Comparison of ENCODE assay signal across 36 cellular contexts in genomic region chr3:77048186-77048585, GRCh38. TPM values are rescaled to one million over a fixed set of nuclear protein-coding genes. Genes with fewer than 3 reads are reported as not detected.
"Had no signal": no experiment of that assay in that cellular context is flagged by ENCODE, and none has a peak within 500 bp of the region (broad histone marks: within the 10 kb centered on the region; RNA-seq: fewer than 3 reads in every experiment).

No MANE protein-coding gene starts in this region.

- ATAC-seq: activated CD8-positive, alpha-beta T cell treated with anti-CD3 and anti-CD28 coated beads for 36 hours; activated naive CD4-positive, alpha-beta T cell treated with anti-CD3 and anti-CD28 coated beads, Interleukin-2, amount 50 U/mL, for 72 hours; activated naive CD8-positive, alpha-beta T cell treated with anti-CD3 and anti-CD28 coated beads, Interleukin-2, amount 50 U/mL, for 24 hours; activated T-cell treated with anti-CD3 and anti-CD28 coated beads, Interleukin-2, amount 50 U/mL, for 4 hours; activated T-cell treated with anti-CD3 and anti-CD28 coated beads, Interleukin-2, amount 50 U/mL, for 72 hours; activated T-helper 17 cell treated with anti-CD3 and anti-CD28 coated beads, Interleukin-2, amount 50 U/mL, for 72 hours had no signal

- H3K27ac Mint-ChIP-seq: activated B cell treated with CpG ODN at 0.5 μM for 24 hours; activated CD4-positive, alpha-beta memory T cell treated with anti-CD3 and anti-CD28 coated beads for 36 hours; activated CD4-positive, alpha-beta T cell treated with anti-CD3 and anti-CD28 coated beads, Interleukin-2, amount 10 ng/mL, durations not matched to agents 24 days and 14 days; activated CD8-positive, alpha-beta T cell treated with anti-CD3 and anti-CD28 coated beads for 36 hours; activated naive CD4-positive, alpha-beta T cell treated with anti-CD3 and anti-CD28 coated beads for 36 hours; activated naive CD4-positive, alpha-beta T cell treated with anti-CD3 and anti-CD28 coated beads, Interleukin-2, amount 50 U/mL, for 72 hours; activated naive CD8-positive, alpha-beta T cell treated with anti-CD3 and anti-CD28 coated beads, Interleukin-2, amount 10 ng/mL, durations not matched to agents 7 days and 5 days; activated naive CD8-positive, alpha-beta T cell treated with anti-CD3 and anti-CD28 coated beads, Interleukin-2, amount 50 U/mL, for 24 hours; activated T-cell treated with anti-CD3 and anti-CD28 coated beads, Interleukin-2, amount 50 U/mL, for 72 hours; activated T-helper 1 cell treated with anti-CD3 and anti-CD28 coated beads, Interleukin-12 subunit alpha, Interleukin-12 subunit beta, Interleukin-2, Interleukin-4 antibody, amounts not matched to agents 30 ng/mL and 10 ng/mL and 1 ng/mL, durations not matched to agents 14 hours and 24 hours and 36 hours; activated T-helper 17 cell treated with anti-CD3 and anti-CD28 coated beads, Interleukin-2, amount 50 U/mL, for 72 hours; T-helper 1 cell treated with Interleukin-12 subunit alpha and Interleukin-12 subunit beta and Interleukin-4 antibody, amounts not matched to agents 30 μg/mL and 1 μg/mL, for 36 hours; T-helper 2 cell treated with Interferon-gamma antibody and Interleukin-4, amounts not matched to agents 5 μg/mL and 100 μg/mL, for 36 hours had no signal

- H3K9me3 ChIP-seq: ascending aorta had no signal

- H3K4me1 Mint-ChIP-seq: activated B cell treated with CpG ODN at 0.5 μM for 24 hours; activated CD4-positive, alpha-beta T cell treated with anti-CD3 and anti-CD28 coated beads, Interleukin-2, amount 10 ng/mL, durations not matched to agents 24 days and 14 days; activated naive CD8-positive, alpha-beta T cell treated with anti-CD3 and anti-CD28 coated beads, Interleukin-2, amount 10 ng/mL, durations not matched to agents 7 days and 5 days; activated naive CD8-positive, alpha-beta T cell treated with anti-CD3 and anti-CD28 coated beads, Interleukin-2, amount 50 U/mL, for 24 hours; activated T-helper 17 cell treated with anti-CD3 and anti-CD28 coated beads, Interleukin-2, amount 50 U/mL, for 72 hours had no signal

- H3K36me3 ChIP-seq: ascending aorta had no signal

- H3K9me3 Mint-ChIP-seq: activated CD4-positive, alpha-beta T cell treated with anti-CD3 and anti-CD28 coated beads, Interleukin-2, amount 10 ng/mL, durations not matched to agents 24 days and 14 days; activated CD8-positive, alpha-beta T cell treated with anti-CD3 and anti-CD28 coated beads for 36 hours had no signal

- H3K27me3 ChIP-seq: ascending aorta had no signal

- H3K36me3 Mint-ChIP-seq: activated CD4-positive, alpha-beta memory T cell treated with anti-CD3 and anti-CD28 coated beads for 36 hours; activated naive CD4-positive, alpha-beta T cell treated with anti-CD3 and anti-CD28 coated beads, Interleukin-2, amount 50 U/mL, for 72 hours; activated naive CD8-positive, alpha-beta T cell treated with anti-CD3 and anti-CD28 coated beads, Interleukin-2, amount 10 ng/mL, durations not matched to agents 7 days and 5 days had no signal

- H3K4me3 Mint-ChIP-seq: activated B cell treated with CpG ODN at 0.5 μM for 24 hours; activated CD4-positive, alpha-beta memory T cell treated with anti-CD3 and anti-CD28 coated beads for 36 hours; activated CD4-positive, alpha-beta T cell treated with anti-CD3 and anti-CD28 coated beads, Interleukin-2, amount 10 ng/mL, durations not matched to agents 24 days and 14 days; activated CD8-positive, alpha-beta T cell treated with anti-CD3 and anti-CD28 coated beads for 36 hours; activated naive CD4-positive, alpha-beta T cell treated with anti-CD3 and anti-CD28 coated beads for 36 hours; activated naive CD8-positive, alpha-beta T cell treated with anti-CD3 and anti-CD28 coated beads, Interleukin-2, amount 10 ng/mL, durations not matched to agents 7 days and 5 days; activated naive CD8-positive, alpha-beta T cell treated with anti-CD3 and anti-CD28 coated beads, Interleukin-2, amount 50 U/mL, for 24 hours; activated T-cell treated with anti-CD3 and anti-CD28 coated beads, Interleukin-2, amount 50 U/mL, for 4 hours; activated T-cell treated with anti-CD3 and anti-CD28 coated beads, Interleukin-2, amount 50 U/mL, for 72 hours; activated T-helper 1 cell treated with anti-CD3 and anti-CD28 coated beads, Interleukin-12 subunit alpha, Interleukin-12 subunit beta, Interleukin-2, Interleukin-4 antibody, amounts not matched to agents 30 ng/mL and 10 ng/mL and 1 ng/mL, durations not matched to agents 14 hours and 24 hours and 36 hours; activated T-helper 17 cell treated with anti-CD3 and anti-CD28 coated beads, Interleukin-2, amount 50 U/mL, for 72 hours; T-helper 1 cell treated with Interleukin-12 subunit alpha and Interleukin-12 subunit beta and Interleukin-4 antibody, amounts not matched to agents 30 μg/mL and 1 μg/mL, for 36 hours; T-helper 2 cell treated with Interferon-gamma antibody and Interleukin-4, amounts not matched to agents 5 μg/mL and 100 μg/mL, for 36 hours had no signal

- H3K4me3 ChIP-seq: ascending aorta had no signal

- H3K4me1 ChIP-seq: ascending aorta had no signal

- FAIRE-seq: TTC549 had no signal

- DNase-seq: activated B cell treated with CpG ODN at 0.5 μM for 24 hours; activated CD4-positive, alpha-beta memory T cell treated with anti-CD3 and anti-CD28 coated beads for 36 hours; activated CD4-positive, alpha-beta T cell treated with anti-CD3 and anti-CD28 coated beads for 4 hours; activated CD4-positive, alpha-beta T cell treated with anti-CD3 and anti-CD28 coated beads, Interleukin-2, amount 10 ng/mL, durations not matched to agents 24 days and 14 days; activated CD4-positive, alpha-beta T cell treated with anti-CD3 and anti-CD28 coated beads, Interleukin-2, amount 50 U/mL, for 1 hour; activated CD4-positive, alpha-beta T cell treated with anti-CD3 and anti-CD28 coated beads, Interleukin-2, amount 50 U/mL, for 4 hours; activated CD4-positive, CD25-positive, alpha-beta regulatory T cell treated with anti-CD3 and anti-CD28 coated beads, Interleukin-2, amount 50 U/mL, for 72 hours; activated CD8-positive, alpha-beta memory T cell treated with anti-CD3 and anti-CD28 coated beads, Interleukin-2, amount 50 U/mL, for 4 hours; activated CD8-positive, alpha-beta T cell treated with anti-CD3 and anti-CD28 coated beads for 36 hours; activated effector memory CD4-positive, alpha-beta T cell treated with anti-CD3 and anti-CD28 coated beads, Interleukin-2, amount 50 U/mL, for 16 hours; activated gamma-delta T cell treated with Interleukin-2 at 50 U/mL for 16 hours; activated naive CD4-positive, alpha-beta T cell; activated naive CD4-positive, alpha-beta T cell treated with anti-CD3 and anti-CD28 coated beads for 36 hours; activated naive CD4-positive, alpha-beta T cell treated with anti-CD3 and anti-CD28 coated beads, Interleukin-2, amount 50 U/mL, for 16 hours; activated naive CD8-positive, alpha-beta T cell treated with anti-CD3 and anti-CD28 coated beads, Interleukin-2, amount 10 ng/mL, durations not matched to agents 7 days and 5 days; activated naive CD8-positive, alpha-beta T cell treated with anti-CD3 and anti-CD28 coated beads, Interleukin-2, amount 50 U/mL, for 24 hours; activated T-cell treated with anti-CD3 and anti-CD28 coated beads for 4 hours; activated T-cell treated with anti-CD3 and anti-CD28 coated beads, Interleukin-2, amount 50 U/mL, for 1 hour; activated T-cell treated with anti-CD3 and anti-CD28 coated beads, Interleukin-2, amount 50 U/mL, for 4 hours; activated T-cell treated with anti-CD3 and anti-CD28 coated beads, Interleukin-2, amount 50 U/mL, for 72 hours; amygdala; anterior cingulate cortex; central memory CD4-positive, alpha-beta T cell; T-helper 1 cell; T-helper 2 cell; T-helper 9 cell had no signal

- H3K27ac ChIP-seq: ascending aorta, VCaP had no signal

- H3K27me3 Mint-ChIP-seq: activated B cell treated with CpG ODN at 0.5 μM for 24 hours; activated CD4-positive, alpha-beta memory T cell treated with anti-CD3 and anti-CD28 coated beads for 36 hours; activated CD4-positive, alpha-beta T cell treated with anti-CD3 and anti-CD28 coated beads, Interleukin-2, amount 10 ng/mL, durations not matched to agents 24 days and 14 days; activated CD8-positive, alpha-beta T cell treated with anti-CD3 and anti-CD28 coated beads for 36 hours; activated naive CD8-positive, alpha-beta T cell treated with anti-CD3 and anti-CD28 coated beads, Interleukin-2, amount 10 ng/mL, durations not matched to agents 7 days and 5 days; activated naive CD8-positive, alpha-beta T cell treated with anti-CD3 and anti-CD28 coated beads, Interleukin-2, amount 50 U/mL, for 24 hours; activated T-helper 17 cell treated with anti-CD3 and anti-CD28 coated beads, Interleukin-2, amount 50 U/mL, for 72 hours; brain had no signal

RNA-seq across cellular contexts. Expression of gene ROBO2, which starts 8.3 kb away (rescaled TPM):
- total RNA-seq: activated B cell treated with CpG ODN at 0.5 μM for 24 hours; activated CD4-positive, alpha-beta memory T cell treated with anti-CD3 and anti-CD28 coated beads for 36 hours; activated CD4-positive, alpha-beta T cell treated with anti-CD3 and anti-CD28 coated beads, Interleukin-2, amount 10 ng/mL, durations not matched to agents 24 days and 14 days; activated CD8-positive, alpha-beta memory T cell treated with anti-CD3 and anti-CD28 coated beads for 36 hours; activated CD8-positive, alpha-beta T cell treated with anti-CD3 and anti-CD28 coated beads for 36 hours; activated naive CD4-positive, alpha-beta T cell treated with anti-CD3 and anti-CD28 coated beads for 36 hours; activated naive CD4-positive, alpha-beta T cell treated with anti-CD3 and anti-CD28 coated beads, Interleukin-2, amount 50 U/mL, for 72 hours; activated naive CD8-positive, alpha-beta T cell treated with anti-CD3 and anti-CD28 coated beads, Interleukin-2, amount 10 ng/mL, durations not matched to agents 7 days and 5 days; activated T-cell treated with anti-CD3 and anti-CD28 coated beads, Interleukin-2, amount 50 U/mL, for 4 hours; activated T-cell treated with anti-CD3 and anti-CD28 coated beads, Interleukin-2, amount 50 U/mL, for 72 hours; activated T-helper 1 cell treated with anti-CD3 and anti-CD28 coated beads, Interleukin-12 subunit alpha, Interleukin-12 subunit beta, Interleukin-2, Interleukin-4 antibody, amounts not matched to agents 30 ng/mL and 10 ng/mL and 1 ng/mL, durations not matched to agents 14 hours and 24 hours and 36 hours; activated T-helper 17 cell treated with anti-CD3 and anti-CD28 coated beads, Interleukin-2, amount 50 U/mL, for 72 hours had no signal
